ENCODE assay signal across 8 cellular contexts in the genomic region with DNA sequence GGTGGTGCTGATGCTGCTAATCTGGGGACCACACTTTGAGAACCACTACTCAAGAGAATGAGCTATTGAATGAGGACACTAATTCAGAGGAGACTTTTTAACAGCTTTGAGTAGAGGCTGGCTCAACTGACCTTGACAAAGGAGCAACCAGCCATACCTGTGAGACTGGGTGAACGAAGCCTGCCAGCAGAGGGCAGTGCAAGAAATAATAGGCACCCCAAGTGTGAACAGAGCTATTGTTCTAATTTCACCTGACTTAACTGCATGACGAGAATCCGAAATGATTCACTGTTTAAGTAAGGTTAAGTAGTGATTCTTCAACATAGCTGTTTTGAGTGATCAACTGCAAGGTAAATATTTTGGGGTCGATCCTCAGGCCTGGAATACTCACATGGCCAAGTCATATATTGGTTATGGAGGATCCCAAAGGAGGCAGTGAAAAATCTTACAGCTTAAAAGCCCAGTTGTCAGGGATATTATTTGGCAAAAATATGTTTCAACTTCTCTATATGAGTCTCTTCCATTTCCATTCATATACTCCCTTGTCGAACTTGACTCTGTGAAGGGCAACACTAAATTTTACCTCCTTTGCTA.
DNase-seq lines count a peak whose midpoint lies in the region; ATAC-seq and TF ChIP-seq lines count a peak whose summit lies in the region.

No MANE protein-coding gene starts in this region.

- ATAC-seq in GM21529 (IDR thresholded peaks at IDR 0.05; ENCODE audit: unreplicated experiment) (peak; percentile 97), WTC11 (peak; percentile 85), omental fat pad (ENCODE audit: low FRiP score) (no peak)

- H3K4me3 Mint-ChIP-seq in WTC11, result no peak overlapping the region

- DNase-seq in NCI-H1694 treated with DMSO at 0.1 percent for 48 hours (lab: John Stamatoyannopoulos, UW), result peak; percentile 4
- DNase-seq in NCI-H1694 (lab: John Stamatoyannopoulos, UW), result no peak
- DNase-seq in HT1080 (ENCODE audit: low read depth), result peak; percentile 62
- DNase-seq in WTC11 (ENCODE audit: low spot score), result peak; percentile 54
- peak; percentile 7 for DNase-seq in epithelial cell of proximal tubule (ENCODE audit: low read depth)
- DNase-seq in omental fat pad (ENCODE audit: low spot score), result peak; percentile 65
- DNase-seq in OCI-M2 (lab: John Stamatoyannopoulos, UW; ENCODE audit: unreplicated experiment), result no peak

- CTCF ChIA-PET in WTC11 (lab: Charles Lee), result interaction anchor here (0.6 to 1.7 kb wide), 12 partner anchors 9 to 689 kb away, joined by 3 to 18 read pairs (median 3); no protein-coding TSS in a partner anchor

- H3K4me3 ChIP-seq in epithelial cell of proximal tubule (ENCODE audit: low read depth, low read length), result no peak overlapping the region

- POLR2A ChIA-PET in WTC11 (lab: Charles Lee), result no interaction called here

- TF ChIP-seq CTCF in WTC11 (IDR thresholded peaks at IDR 0.05), result peak; percentile 41
- peak; percentile 66 for TF ChIP-seq CTCF in epithelial cell of proximal tubule (conservative IDR thresholded peaks at IDR 0.05; ENCODE audit: low read depth, low read length)
- TF ChIP-seq CTCF in omental fat pad (IDR thresholded peaks at IDR 0.05), result no peak

- H3K27ac Mint-ChIP-seq in WTC11, result no peak overlapping the region

- no peaks in the 10 kb centered on the region for H3K27me3 Mint-ChIP-seq in WTC11 (ENCODE audit: low read depth)

- no peaks in the 10 kb centered on the region for H3K4me1 Mint-ChIP-seq in WTC11

- no peaks in the 10 kb centered on the region for H3K36me3 Mint-ChIP-seq in WTC11

- H3K9me3 Mint-ChIP-seq in WTC11, result no peaks in the 10 kb centered on the region

TF ChIP-seq in WTC11, 78 proteins besides CTCF, POLR2A, EP300 and RAD21:
- TF ChIP-seq, protein P1, sequence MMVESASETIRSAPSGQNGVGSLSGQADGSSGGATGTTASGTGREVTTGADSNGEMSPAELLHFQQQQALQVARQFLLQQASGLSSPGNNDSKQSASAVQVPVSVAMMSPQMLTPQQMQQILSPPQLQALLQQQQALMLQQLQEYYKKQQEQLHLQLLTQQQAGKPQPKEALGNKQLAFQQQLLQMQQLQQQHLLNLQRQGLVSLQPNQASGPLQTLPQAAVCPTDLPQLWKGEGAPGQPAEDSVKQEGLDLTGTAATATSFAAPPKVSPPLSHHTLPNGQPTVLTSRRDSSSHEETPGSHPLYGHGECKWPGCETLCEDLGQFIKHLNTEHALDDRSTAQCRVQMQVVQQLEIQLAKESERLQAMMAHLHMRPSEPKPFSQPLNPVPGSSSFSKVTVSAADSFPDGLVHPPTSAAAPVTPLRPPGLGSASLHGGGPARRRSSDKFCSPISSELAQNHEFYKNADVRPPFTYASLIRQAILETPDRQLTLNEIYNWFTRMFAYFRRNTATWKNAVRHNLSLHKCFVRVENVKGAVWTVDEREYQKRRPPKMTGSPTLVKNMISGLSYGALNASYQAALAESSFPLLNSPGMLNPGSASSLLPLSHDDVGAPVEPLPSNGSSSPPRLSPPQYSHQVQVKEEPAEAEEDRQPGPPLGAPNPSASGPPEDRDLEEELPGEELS (CRISPR knock-in tag; IDR thresholded peaks at IDR 0.05), result no peak
- TF ChIP-seq ZNF671 (CRISPR knock-in tag; IDR thresholded peaks at IDR 0.05), result no peak
- TF ChIP-seq, protein P2, sequence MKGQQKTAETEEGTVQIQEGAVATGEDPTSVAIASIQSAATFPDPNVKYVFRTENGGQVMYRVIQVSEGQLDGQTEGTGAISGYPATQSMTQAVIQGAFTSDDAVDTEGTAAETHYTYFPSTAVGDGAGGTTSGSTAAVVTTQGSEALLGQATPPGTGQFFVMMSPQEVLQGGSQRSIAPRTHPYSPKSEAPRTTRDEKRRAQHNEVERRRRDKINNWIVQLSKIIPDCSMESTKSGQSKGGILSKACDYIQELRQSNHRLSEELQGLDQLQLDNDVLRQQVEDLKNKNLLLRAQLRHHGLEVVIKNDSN (CRISPR knock-in tag; IDR thresholded peaks at IDR 0.05), result no peak
- TF ChIP-seq TEAD4 (CRISPR knock-in tag; IDR thresholded peaks at IDR 0.05), result no peak
- TF ChIP-seq GABPB1 (CRISPR knock-in tag; IDR thresholded peaks at IDR 0.05), result peak; percentile 31; the same call in 1 of the 2 replicates
- no peak for TF ChIP-seq ZNF317 (CRISPR knock-in tag; IDR thresholded peaks at IDR 0.05; ENCODE audit: borderline replicate concordance, low read depth)

Comparison
In these comparisons a context has a peak if more than half of its experiments do, and no peak if none do; other contexts are left out.
1. DNase-seq: peak in NCI-H1694 treated with DMSO at 0.1 percent for 48 hours (single experiment), HT1080 (single experiment), WTC11 (single experiment), epithelial cell of proximal tubule (single experiment) and omental fat pad (single experiment); none in NCI-H1694 (single experiment) and OCI-M2 (single experiment).
2. CTCF ChIP-seq: peak in WTC11 (single experiment) and epithelial cell of proximal tubule (single experiment); none in omental fat pad (0 of 3).